Comparison of ENCODE assay signal across 11 cellular contexts in the genomic region with DNA sequence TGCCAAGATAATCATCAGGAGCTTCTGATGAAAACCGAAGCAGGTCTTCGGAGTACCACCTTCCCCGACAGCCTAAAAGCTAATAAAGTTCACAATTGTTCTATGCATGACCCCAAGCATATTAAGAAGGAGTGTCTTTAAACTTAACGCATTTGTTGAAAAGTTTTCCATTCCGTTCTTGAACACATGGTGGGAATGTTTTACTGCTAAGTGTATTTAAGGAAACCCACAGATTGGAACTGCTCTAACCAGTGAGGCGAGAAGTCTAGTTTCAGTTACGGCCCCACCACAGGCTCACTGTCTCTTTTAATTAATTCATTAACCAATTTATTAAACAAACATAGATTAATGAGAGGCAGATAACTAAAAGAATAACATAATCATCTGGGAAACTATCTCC.
DNase-seq lines count a peak whose midpoint lies in the region; ATAC-seq and TF ChIP-seq lines count a peak whose summit lies in the region.
"Had no signal": no experiment of that assay in that cellular context is flagged by ENCODE, and none has a peak within 500 bp of the region (broad histone marks: within the 10 kb centered on the region; RNA-seq: fewer than 3 reads in every experiment).

No MANE protein-coding gene starts in this region.

- H3K36me3 ChIP-seq in right lobe of liver: no peaks in the 10 kb centered on the region
- no peaks in the 10 kb centered on the region for H3K36me3 ChIP-seq in tibial artery
- no peaks in the 10 kb centered on the region for H3K36me3 ChIP-seq in H7 (replicated peaks; ENCODE audit: control insufficient read depth, insufficient read depth, low read length)
- H3K36me3 ChIP-seq: vagina had no signal

- no peak for DNase-seq in activated naive CD4-positive, alpha-beta T cell treated with anti-CD3 and anti-CD28 coated beads for 36 hours
- no peak for DNase-seq in activated naive CD4-positive, alpha-beta T cell treated with Interleukin-2 at 50 U/mL for 16 hours
- DNase-seq in activated T-helper 2 cell treated with anti-CD3 and anti-CD28 coated beads, Interferon-gamma antibody, Interleukin-2, Interleukin-4, amounts not matched to agents 10 μg/mL and 5 μg/mL and 100 μg/mL, durations not matched to agents 14 hours and 24 hours and 36 hours (ENCODE audit: low spot score): no peak
- DNase-seq in right lobe of liver (no peak), tibial artery (no peak), H7 (no peak), DMS153 (lab: John Stamatoyannopoulos, UW) (no peak)
- DNase-seq in effector CD8-positive, alpha-beta T cell (lab: John Stamatoyannopoulos, UW): no peak
- DNase-seq: activated CD8-positive, alpha-beta memory T cell treated with anti-CD3 and anti-CD28 coated beads, Interleukin-2, amount 50 U/mL, for 48 hours; T1000 had no signal

- H3K4me1 Mint-ChIP-seq in activated naive CD4-positive, alpha-beta T cell treated with anti-CD3 and anti-CD28 coated beads for 36 hours (ENCODE audit: low read depth): peaks cover 81% of the 10 kb centered on the region
- H3K4me1 Mint-ChIP-seq in activated T-helper 2 cell treated with anti-CD3 and anti-CD28 coated beads, Interferon-gamma antibody, Interleukin-2, Interleukin-4, amounts not matched to agents 10 μg/mL and 5 μg/mL and 100 μg/mL, durations not matched to agents 14 hours and 24 hours and 36 hours (ENCODE audit: low read depth): peaks cover 63% of the 10 kb centered on the region

- H3K9me3 Mint-ChIP-seq in activated naive CD4-positive, alpha-beta T cell treated with anti-CD3 and anti-CD28 coated beads for 36 hours: peaks cover 7% of the 10 kb centered on the region
- peaks cover 11% of the 10 kb centered on the region for H3K9me3 Mint-ChIP-seq in activated T-helper 2 cell treated with anti-CD3 and anti-CD28 coated beads, Interferon-gamma antibody, Interleukin-2, Interleukin-4, amounts not matched to agents 10 μg/mL and 5 μg/mL and 100 μg/mL, durations not matched to agents 14 hours and 24 hours and 36 hours

- 60% methylated on average over 7 of the region's 7 CpGs for WGBS in right lobe of liver (ENCODE audit: insufficient coverage, low coverage, low lambda C conversion rate, missing lambda C conversion rate)

- H3K27me3 ChIP-seq in right lobe of liver (no peaks in the 10 kb centered on the region), tibial artery (no peaks in the 10 kb centered on the region), H7 (ENCODE audit: control insufficient read depth, insufficient read depth, low read length) (no peaks in the 10 kb centered on the region)
- H3K27me3 ChIP-seq: vagina had no signal

- no peak for TF ChIP-seq POLR2A in right lobe of liver (IDR thresholded peaks at IDR 0.05)

- peak overlapping the region; percentile 62 for H3K27ac Mint-ChIP-seq in activated naive CD4-positive, alpha-beta T cell treated with anti-CD3 and anti-CD28 coated beads for 36 hours
- peak overlapping the region; percentile 39 for H3K27ac Mint-ChIP-seq in activated T-helper 2 cell treated with anti-CD3 and anti-CD28 coated beads, Interferon-gamma antibody, Interleukin-2, Interleukin-4, amounts not matched to agents 10 μg/mL and 5 μg/mL and 100 μg/mL, durations not matched to agents 14 hours and 24 hours and 36 hours

- TF ChIP-seq CTCF in right lobe of liver (IDR thresholded peaks at IDR 0.05): no peak
- TF ChIP-seq CTCF in tibial artery (IDR thresholded peaks at IDR 0.05): no peak

- CTCF ChIA-PET in activated naive CD4-positive, alpha-beta T cell treated with anti-CD3 and anti-CD28 coated beads for 36 hours (lab: Charles Lee): interaction anchor here (0.7 to 3.9 kb wide), 6 partner anchors 10 to 262 kb away, joined by 3 to 16 read pairs (median 4); no protein-coding TSS in a partner anchor

- H3K27me3 Mint-ChIP-seq in activated naive CD4-positive, alpha-beta T cell treated with anti-CD3 and anti-CD28 coated beads for 36 hours (ENCODE audit: low read depth): no peaks in the 10 kb centered on the region
- H3K27me3 Mint-ChIP-seq in activated T-helper 2 cell treated with anti-CD3 and anti-CD28 coated beads, Interferon-gamma antibody, Interleukin-2, Interleukin-4, amounts not matched to agents 10 μg/mL and 5 μg/mL and 100 μg/mL, durations not matched to agents 14 hours and 24 hours and 36 hours (ENCODE audit: low read depth): no peaks in the 10 kb centered on the region

- intact Hi-C loops in activated naive CD4-positive, alpha-beta T cell treated with anti-CD3 and anti-CD28 coated beads for 36 hours (cut with micrococcal nuclease): no loop called here
- intact Hi-C loops in activated T-helper 2 cell treated with anti-CD3 and anti-CD28 coated beads, Interferon-gamma antibody, Interleukin-2, Interleukin-4, amounts not matched to agents 10 μg/mL and 5 μg/mL and 100 μg/mL, durations not matched to agents 14 hours and 24 hours and 36 hours (cut with micrococcal nuclease): loop anchor here (2.0 kb wide), 1 partner anchor 13 kb away; no protein-coding TSS in a partner anchor
- intact Hi-C loops in right lobe of liver (cut with DNase I) (no loop called here), tibial artery (cut with DNase I; ENCODE audit: low total_unique reads) (no loop called here)

- peak overlapping the region in 2 of 3 donors; percentile 58 to 82 for H3K27ac ChIP-seq in right lobe of liver
- H3K27ac ChIP-seq in tibial artery: peak overlapping the region; percentile 43 to 51
- H3K27ac ChIP-seq: vagina had no signal

- no peaks in the 10 kb centered on the region for H3K9me3 ChIP-seq in right lobe of liver
- no peaks in the 10 kb centered on the region for H3K9me3 ChIP-seq in tibial artery
- H3K9me3 ChIP-seq: vagina had no signal

- peaks cover 0 to 16% (median 3%) of the 10 kb centered on the region in 4 donors for H3K4me1 ChIP-seq in right lobe of liver
- H3K4me1 ChIP-seq in tibial artery: peaks cover 0 to 39% (median 8%) of the 10 kb centered on the region in 4 donors

- no peak for ATAC-seq in right lobe of liver

- H3K36me3 Mint-ChIP-seq in activated naive CD4-positive, alpha-beta T cell treated with anti-CD3 and anti-CD28 coated beads for 36 hours (ENCODE audit: low read depth): peaks cover 13% of the 10 kb centered on the region
- H3K36me3 Mint-ChIP-seq in activated T-helper 2 cell treated with anti-CD3 and anti-CD28 coated beads, Interferon-gamma antibody, Interleukin-2, Interleukin-4, amounts not matched to agents 10 μg/mL and 5 μg/mL and 100 μg/mL, durations not matched to agents 14 hours and 24 hours and 36 hours (ENCODE audit: low read depth): peaks cover 42% of the 10 kb centered on the region

- no peak overlapping the region for H3K4me3 Mint-ChIP-seq in activated naive CD4-positive, alpha-beta T cell treated with anti-CD3 and anti-CD28 coated beads for 36 hours
- no peak overlapping the region for H3K4me3 Mint-ChIP-seq in activated T-helper 2 cell treated with anti-CD3 and anti-CD28 coated beads, Interferon-gamma antibody, Interleukin-2, Interleukin-4, amounts not matched to agents 10 μg/mL and 5 μg/mL and 100 μg/mL, durations not matched to agents 14 hours and 24 hours and 36 hours (ENCODE audit: low read depth)

- H3K4me3 ChIP-seq in right lobe of liver (peak overlapping the region in 1 of 3 donors; percentile 7), tibial artery (peak overlapping the region; percentile 0 to 11), H7 (ENCODE audit: insufficient read depth, low read depth, low read length) (no peak overlapping the region)
- H3K4me3 ChIP-seq: vagina had no signal
